11 cellular contexts compared by ENCODE assay signal in the genomic region with DNA sequence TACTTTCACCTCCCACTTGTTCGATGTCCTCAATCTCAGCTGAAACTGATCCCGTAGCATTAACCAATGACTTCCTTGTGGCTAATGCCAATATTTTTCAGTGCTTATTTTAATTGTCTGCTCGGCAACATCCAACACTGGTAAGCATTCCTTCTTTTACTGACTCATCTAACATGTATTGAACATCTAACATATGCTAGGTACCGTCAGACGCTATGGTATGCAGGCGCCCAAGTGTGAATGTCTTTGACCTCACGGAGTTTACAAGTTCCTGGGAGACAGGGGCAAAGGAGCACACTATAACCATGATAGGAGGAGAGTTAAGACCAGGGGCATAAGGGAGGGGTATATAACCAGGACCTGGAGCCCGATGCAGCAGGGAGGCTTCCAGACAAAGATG. TPM values are rescaled to one million over a fixed set of nuclear protein-coding genes. Genes with fewer than 3 reads are reported as not detected.
DNase-seq lines count a peak whose midpoint lies in the region; ATAC-seq and TF ChIP-seq lines count a peak whose summit lies in the region.
"Had no signal": no experiment of that assay in that cellular context is flagged by ENCODE, and none has a peak within 500 bp of the region (broad histone marks: within the 10 kb centered on the region; RNA-seq: fewer than 3 reads in every experiment).

No MANE protein-coding gene starts in this region.

- peak overlapping the region in 6 of 7 donors; percentile 69 to 99 (median 90) for H3K27ac Mint-ChIP-seq in CD4-positive, alpha-beta memory T cell
- peak overlapping the region; percentile 95 for H3K27ac Mint-ChIP-seq in HFFc6
- peak overlapping the region; percentile 28 for H3K27ac Mint-ChIP-seq in activated naive CD8-positive, alpha-beta T cell treated with anti-CD3 and anti-CD28 coated beads, Interleukin-2, amount 10 ng/mL, durations not matched to agents 7 days and 5 days
- peak overlapping the region in 1 of 2 donors; percentile 96 for H3K27ac Mint-ChIP-seq in natural killer cell

- no peaks in the 10 kb centered on the region for H3K9me3 ChIP-seq in CD4-positive, alpha-beta memory T cell (ENCODE audit: control insufficient read depth in 1 of 2, low read length in 2 of 2)

- no peak for DNase-seq in CD4-positive, alpha-beta memory T cell
- DNase-seq in HFFc6 (no peak), natural killer cell (no peak), coronary artery (ENCODE audit: low spot score) (no peak), DMS153 (lab: John Stamatoyannopoulos, UW) (no peak)
- no peak for DNase-seq in activated naive CD8-positive, alpha-beta T cell treated with anti-CD3 and anti-CD28 coated beads, Interleukin-2, amount 10 ng/mL, durations not matched to agents 7 days and 5 days
- DNase-seq: activated CD4-positive, alpha-beta T cell treated with anti-CD3 and anti-CD28 coated beads, Interleukin-2, amount 50 U/mL, for 48 hours; NCI-H524 treated with DMSO at 0.1 percent for 48 hours; small intestine had no signal

- no peak overlapping the region for H3K27ac ChIP-seq in CD4-positive, alpha-beta memory T cell (ENCODE audit: low read depth, low read length)
- H3K27ac ChIP-seq in coronary artery = no peak overlapping the region

- TF ChIP-seq CTCF in HFFc6 (IDR thresholded peaks at IDR 0.05) = no peak
- TF ChIP-seq CTCF in natural killer cell (IDR thresholded peaks at IDR 0.05) = no peak
- TF ChIP-seq CTCF in coronary artery (IDR thresholded peaks at IDR 0.05) = no peak

- no peaks in the 10 kb centered on the region for H3K27me3 ChIP-seq in CD4-positive, alpha-beta memory T cell (ENCODE audit: insufficient read depth, low read length)

- H3K27me3 Mint-ChIP-seq in CD4-positive, alpha-beta memory T cell = peaks cover 1 to 4% of the 10 kb centered on the region in 2 donors
- H3K27me3 Mint-ChIP-seq in HFFc6 (ENCODE audit: insufficient read depth) (peaks cover 5% of the 10 kb centered on the region), natural killer cell (ENCODE audit: low read depth in 2 of 2) (peaks cover 0 to 10% of the 10 kb centered on the region in 2 donors)
- peaks cover 2% of the 10 kb centered on the region for H3K27me3 Mint-ChIP-seq in activated naive CD8-positive, alpha-beta T cell treated with anti-CD3 and anti-CD28 coated beads, Interleukin-2, amount 10 ng/mL, durations not matched to agents 7 days and 5 days

- CTCF ChIA-PET in CD4-positive, alpha-beta memory T cell (lab: Charles Lee; ENCODE audit: partially characterized antibody) = interaction anchor here (2.1 to 5.5 kb wide), 3 partner anchors 31 to 46 kb away, joined by 10 to 47 read pairs (median 16); no protein-coding TSS in a partner anchor

- peaks cover 29 to 54% of the 10 kb centered on the region in 2 donors for H3K36me3 Mint-ChIP-seq in CD4-positive, alpha-beta memory T cell
- H3K36me3 Mint-ChIP-seq in HFFc6 (ENCODE audit: low read depth) (peaks cover 27% of the 10 kb centered on the region), natural killer cell (no peaks in the 10 kb centered on the region)
- peaks cover 14% of the 10 kb centered on the region for H3K36me3 Mint-ChIP-seq in activated naive CD8-positive, alpha-beta T cell treated with anti-CD3 and anti-CD28 coated beads, Interleukin-2, amount 10 ng/mL, durations not matched to agents 7 days and 5 days

- ATAC-seq in activated naive CD8-positive, alpha-beta T cell treated with anti-CD3 and anti-CD28 coated beads, Interleukin-2, amount 10 ng/mL, durations not matched to agents 7 days and 5 days (ENCODE audit: low read depth) = no peak
- ATAC-seq in natural killer cell (no peak), HG03095 (IDR thresholded peaks at IDR 0.05; ENCODE audit: unreplicated experiment) (no peak)

- H3K4me3 Mint-ChIP-seq in CD4-positive, alpha-beta memory T cell = peak overlapping the region; percentile 64 to 99 (median 97)
- H3K4me3 Mint-ChIP-seq in HFFc6 (peak overlapping the region; percentile 93), natural killer cell (peak overlapping the region; percentile 63)
- peak overlapping the region; percentile 90 for H3K4me3 Mint-ChIP-seq in activated naive CD8-positive, alpha-beta T cell treated with anti-CD3 and anti-CD28 coated beads, Interleukin-2, amount 10 ng/mL, durations not matched to agents 7 days and 5 days

- H3K4me1 Mint-ChIP-seq in CD4-positive, alpha-beta memory T cell = peaks cover 24 to 58% (median 34%) of the 10 kb centered on the region in 4 donors
- H3K4me1 Mint-ChIP-seq in HFFc6 (ENCODE audit: low read depth) (peaks cover 59% of the 10 kb centered on the region), natural killer cell (peaks cover 36 to 41% of the 10 kb centered on the region in 2 donors)
- peaks cover 38% of the 10 kb centered on the region for H3K4me1 Mint-ChIP-seq in activated naive CD8-positive, alpha-beta T cell treated with anti-CD3 and anti-CD28 coated beads, Interleukin-2, amount 10 ng/mL, durations not matched to agents 7 days and 5 days

- peaks cover 42% of the 10 kb centered on the region for H3K4me1 ChIP-seq in CD4-positive, alpha-beta memory T cell (ENCODE audit: insufficient read depth, low read length)

- peaks cover 0 to 9% (median 0%) of the 10 kb centered on the region in 8 donors for H3K9me3 Mint-ChIP-seq in CD4-positive, alpha-beta memory T cell
- H3K9me3 Mint-ChIP-seq in HFFc6 (no peaks in the 10 kb centered on the region; the same call in 1 of the 2 replicates), natural killer cell (no peaks in the 10 kb centered on the region)
- no peaks in the 10 kb centered on the region for H3K9me3 Mint-ChIP-seq in activated naive CD8-positive, alpha-beta T cell treated with anti-CD3 and anti-CD28 coated beads, Interleukin-2, amount 10 ng/mL, durations not matched to agents 7 days and 5 days

- POLR2A ChIA-PET in CD4-positive, alpha-beta memory T cell (lab: Charles Lee; ENCODE audit: partially characterized antibody) = no interaction called here
- POLR2A ChIA-PET in activated naive CD8-positive, alpha-beta T cell treated with anti-CD3 and anti-CD28 coated beads, Interleukin-2, amount 10 ng/mL, durations not matched to agents 7 days and 5 days (lab: Charles Lee) = interaction anchor here (1.3 to 3.2 kb wide), 2 partner anchors 9 to 31 kb away, joined by 3 to 26 read pairs; no protein-coding TSS in a partner anchor

- H3K4me3 ChIP-seq in CD4-positive, alpha-beta memory T cell (ENCODE audit: low read length in 2 of 2) = no peak overlapping the region
- no peak overlapping the region for H3K4me3 ChIP-seq in coronary artery

- intact Hi-C loops in CD4-positive, alpha-beta memory T cell (cut with micrococcal nuclease) = no loop called here
- intact Hi-C loops in natural killer cell (cut with micrococcal nuclease) = loop anchor here (10.0 kb wide), 1 partner anchor 1258 kb away; the partner anchor contains the start of genes CDCA5 and ZFPL1

- peaks cover 31% of the 10 kb centered on the region for H3K36me3 ChIP-seq in CD4-positive, alpha-beta memory T cell (ENCODE audit: insufficient read depth, low read length)

RNA-seq across cellular contexts. Expression of gene BRMS1, which starts 1.7 kb away (rescaled TPM):
- 10 to 100 TPM; 49.8 to 50.8 TPM for total RNA-seq in CD4-positive, alpha-beta memory T cell
- 10 to 100 TPM; 70.3 to 78.7 TPM for polyA plus RNA-seq in CD4-positive, alpha-beta memory T cell
- total RNA-seq in HFFc6 (2021; fragmentation: NEBNext Ultra II Directional; extraction: Animal tissue kit (Norgen Biotek cat#: 25700)) = 10 to 100 TPM; 41.2 to 66.6 (median 61.2) TPM
- total RNA-seq in activated naive CD8-positive, alpha-beta T cell treated with anti-CD3 and anti-CD28 coated beads, Interleukin-2, amount 10 ng/mL, durations not matched to agents 7 days and 5 days = 10 to 100 TPM; 45.4 to 47.8 TPM
- 10 to 100 TPM; 48.1 to 55.6 (median 48.2) TPM for total RNA-seq in natural killer cell

RNA-seq across cellular contexts. Expression of gene B4GAT1, which starts 4.3 kb away (rescaled TPM):
- total RNA-seq in CD4-positive, alpha-beta memory T cell = 1 to 10 TPM; 9.7 to 9.8 TPM
- 10 to 100 TPM; 12.2 to 12.7 TPM for polyA plus RNA-seq in CD4-positive, alpha-beta memory T cell
- total RNA-seq in HFFc6 (2021; fragmentation: NEBNext Ultra II Directional; extraction: Animal tissue kit (Norgen Biotek cat#: 25700)) = 10 to 100 TPM; 21.5 to 26.4 (median 24.3) TPM
- 1 to 10 TPM; 9.5 to 9.7 TPM for total RNA-seq in activated naive CD8-positive, alpha-beta T cell treated with anti-CD3 and anti-CD28 coated beads, Interleukin-2, amount 10 ng/mL, durations not matched to agents 7 days and 5 days
- 1 to 10 TPM; 2.0 to 4.2 (median 2.5) TPM for total RNA-seq in natural killer cell

RNA-seq across cellular contexts. Expression of gene RIN1, which starts 6.9 kb away (rescaled TPM):
- 10 to 100 TPM in 1 of 2 experiments, 1 to 10 TPM in 1; 5.8 to 10.1 TPM for total RNA-seq in CD4-positive, alpha-beta memory T cell
- 1 to 10 TPM; 2.1 to 4.9 TPM for polyA plus RNA-seq in CD4-positive, alpha-beta memory T cell
- 10 to 100 TPM; 32.9 to 55.0 (median 49.8) TPM for total RNA-seq in HFFc6 (2021; fragmentation: NEBNext Ultra II Directional; extraction: Animal tissue kit (Norgen Biotek cat#: 25700))
- 1 to 10 TPM; 3.0 to 5.7 TPM for total RNA-seq in activated naive CD8-positive, alpha-beta T cell treated with anti-CD3 and anti-CD28 coated beads, Interleukin-2, amount 10 ng/mL, durations not matched to agents 7 days and 5 days
- 1 to 10 TPM; 1.3 to 7.9 (median 2.5) TPM for total RNA-seq in natural killer cell

RNA-seq across cellular contexts. Expression of gene CD248, which starts 26.3 kb away (rescaled TPM):
- total RNA-seq in CD4-positive, alpha-beta memory T cell = under 1 TPM in 1 of 2 experiments, not detected in 1; 0.12 TPM
- under 1 TPM in 1 of 2 donors, not detected in 1; 0.18 TPM for polyA plus RNA-seq in CD4-positive, alpha-beta memory T cell
- 100 to 1,000 TPM; 437 to 739 (median 687) TPM for total RNA-seq in HFFc6 (2021; fragmentation: NEBNext Ultra II Directional; extraction: Animal tissue kit (Norgen Biotek cat#: 25700))
- total RNA-seq in activated naive CD8-positive, alpha-beta T cell treated with anti-CD3 and anti-CD28 coated beads, Interleukin-2, amount 10 ng/mL, durations not matched to agents 7 days and 5 days = 10 to 100 TPM; 80.3 to 85.5 TPM
- under 1 TPM; 0.23 to 0.40 (median 0.32) TPM for total RNA-seq in natural killer cell
- total RNA-seq: myocyte had no signal

RNA-seq across cellular contexts. Expression of gene SLC29A2, which starts 28.4 kb away (rescaled TPM):
- 10 to 100 TPM; 15.0 to 15.5 TPM for total RNA-seq in CD4-positive, alpha-beta memory T cell
- polyA plus RNA-seq in CD4-positive, alpha-beta memory T cell = 1 to 10 TPM in 1 of 2 donors, under 1 TPM in 1; 0.87 to 3.1 TPM
- total RNA-seq in HFFc6 (2021; fragmentation: NEBNext Ultra II Directional; extraction: Animal tissue kit (Norgen Biotek cat#: 25700)) = not detected
- total RNA-seq in activated naive CD8-positive, alpha-beta T cell treated with anti-CD3 and anti-CD28 coated beads, Interleukin-2, amount 10 ng/mL, durations not matched to agents 7 days and 5 days = 10 to 100 TPM; 11.2 to 12.1 TPM
- 1 to 10 TPM; 1.5 to 1.8 (median 1.6) TPM for total RNA-seq in natural killer cell
